Comparison of ENCODE assay signal across 29 cellular contexts in the genomic region with DNA sequence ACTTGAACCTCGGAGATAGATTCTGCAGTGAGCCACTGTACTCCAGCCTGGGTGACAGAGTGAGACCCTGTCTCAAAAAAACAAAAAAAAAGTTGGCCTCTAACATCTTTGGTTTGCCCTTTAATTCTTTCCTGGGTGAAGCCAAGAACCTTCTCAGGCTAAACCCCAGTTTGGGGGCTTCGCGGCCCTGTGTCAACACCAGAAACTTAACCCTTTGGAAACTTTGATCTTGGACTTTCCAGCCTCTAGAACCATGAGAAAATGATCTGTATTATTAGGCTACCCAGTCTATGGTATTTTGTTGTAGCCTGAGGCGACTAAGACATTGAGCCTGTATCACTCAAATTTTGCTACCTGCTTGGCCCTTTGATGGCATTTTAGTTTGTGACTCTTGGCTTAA.
DNase-seq lines count a peak whose midpoint lies in the region; ATAC-seq, FAIRE-seq and TF ChIP-seq lines count a peak whose summit lies in the region.
"Had no signal": no experiment of that assay in that cellular context is flagged by ENCODE, and none has a peak within 500 bp of the region (broad histone marks: within the 10 kb centered on the region; RNA-seq: fewer than 3 reads in every experiment).

No MANE protein-coding gene starts in this region.

- no peak for FAIRE-seq in HepG2 (lab: Jason Lieb, UNC)
- FAIRE-seq: A204.1, A549, D721Med had no signal

- in situ Hi-C loops in HepG2 (cut with HindIII; ENCODE audit: extremely low pct_ligation_motif_present, low pct_unique_long_range_greater_than_20kb): no loop called here

- H3K27ac ChIP-seq in HepG2 (ENCODE audit: extremely low read length, insufficient read depth, low read length) (no peak overlapping the region), right lobe of liver (no peak overlapping the region)
- H3K27ac ChIP-seq: 22Rv1; A549; BLaER1; BLaER1 treated with 17β-estradiol and CSF1 and Interleukin-3, amounts not matched to agents 10 nM and 100 nM; C4-2B had no signal

- H3K9me3 ChIP-seq in HepG2 (ENCODE audit: low read length): no peaks in the 10 kb centered on the region
- no peaks in the 10 kb centered on the region for H3K9me3 ChIP-seq in right lobe of liver
- H3K9me3 ChIP-seq: A549; BE2C; BLaER1; BLaER1 treated with 17β-estradiol and CSF1 and Interleukin-3, amounts not matched to agents 10 nM and 100 nM; Caco-2 had no signal

- H3K36me3 ChIP-seq in HepG2 (replicated peaks in 1 of 2; ENCODE audit: control insufficient read depth in 1 of 2, insufficient read depth in 2 of 2, low read length in 2 of 2) (no peaks in the 10 kb centered on the region), right lobe of liver (no peaks in the 10 kb centered on the region)
- H3K36me3 ChIP-seq: BE2C; BLaER1; BLaER1 treated with 17β-estradiol and CSF1 and Interleukin-3, amounts not matched to agents 10 nM and 100 nM had no signal

- no peak overlapping the region for H3K4me3 ChIP-seq in HepG2 (replicated peaks in 1 of 3; ENCODE audit: insufficient read depth in 1 of 3, low read depth in 2 of 3, low read length in 3 of 3)
- H3K4me3 ChIP-seq in right lobe of liver: no peak overlapping the region
- H3K4me3 ChIP-seq: A549; BLaER1; BLaER1 treated with 17β-estradiol and CSF1 and Interleukin-3, amounts not matched to agents 10 nM and 100 nM had no signal

- H3K27me3 ChIP-seq in HepG2 (ENCODE audit: control insufficient read depth in 1 of 2, insufficient read depth in 2 of 2, low read length in 2 of 2): no peaks in the 10 kb centered on the region; a peak in 1 of 5 replicates
- no peaks in the 10 kb centered on the region for H3K27me3 ChIP-seq in right lobe of liver
- H3K27me3 ChIP-seq: BE2C; BLaER1; BLaER1 treated with 17β-estradiol and CSF1 and Interleukin-3, amounts not matched to agents 10 nM and 100 nM had no signal

- intact Hi-C loops in HepG2 (cut with micrococcal nuclease; ENCODE audit: unreplicated experiment): no loop called here
- intact Hi-C loops in right lobe of liver (cut with DNase I): no loop called here

- BruUV-seq in HepG2 (replicated peaks; lab: Mats Ljungman, UMichigan): no TSS peak

- POLR2A ChIA-PET in HepG2 (lab: Yijun Ruan, JAX): no interaction called here

- no peak for DNase-seq in HepG2 (ENCODE audit: low spot score)
- no peak for DNase-seq in right lobe of liver
- DNase-seq: 8988T; ACHN; AML-193; BE2C; C1 segment of cervical spinal cord; Caco-2; Calu3; CD4-positive, alpha-beta memory T cell; CD4-positive, alpha-beta T cell; CD4-positive, CD25-positive, alpha-beta regulatory T cell; CD8-positive, alpha-beta memory T cell; CD8-positive, alpha-beta T cell; COR-L47; DMS 273 treated with DMSO at 0.1 percent for 48 hours; DMS153; DMS53; DMS79; DMS79 treated with DMSO at 0.1 percent for 48 hours; DND-41; EL had no signal

- TF ChIP-seq POLR2A in HepG2 (IDR thresholded peaks at IDR 0.05; ENCODE audit: insufficient read depth in 1 of 2, low read depth in 2 of 2, low read length in 2 of 2) (no peak), right lobe of liver (IDR thresholded peaks at IDR 0.05) (no peak)

- H3K4me1 ChIP-seq in HepG2 (ENCODE audit: insufficient read depth, low read length) (peaks cover 16% of the 10 kb centered on the region), right lobe of liver (no peaks in the 10 kb centered on the region)
- H3K4me1 ChIP-seq: BE2C, Caco-2 had no signal

- CTCF ChIA-PET in HepG2 (lab: Yijun Ruan, JAX; ENCODE audit: low intra/inter-chr PET ratio, low total read pairs): no interaction called here

- peaks cover 8% of the 10 kb centered on the region for H3K79me2 ChIP-seq in HepG2 (ENCODE audit: insufficient read depth, low read length)

- H3K9ac ChIP-seq in HepG2 (ENCODE audit: insufficient read depth, low read depth, low read length): no peak overlapping the region
- H3K9ac ChIP-seq: BLaER1; BLaER1 treated with 17β-estradiol and CSF1 and Interleukin-3, amounts not matched to agents 10 nM and 100 nM had no signal

- no peak overlapping the region for H2AFZ ChIP-seq in HepG2 (ENCODE audit: low read length)

- H4K20me1 ChIP-seq in HepG2 (ENCODE audit: insufficient read depth, low read length): no peaks in the 10 kb centered on the region
- H4K20me1 ChIP-seq: BLaER1 had no signal

- TF ChIP-seq EP300 in HepG2 (IDR thresholded peaks at IDR 0.05; ENCODE audit: low read depth in 2 of 2, low read length in 2 of 2): no peak
- TF ChIP-seq EP300 in HepG2 (CRISPR knock-in tag; IDR thresholded peaks at IDR 0.05; ENCODE audit: borderline replicate concordance): no peak

- no peak overlapping the region for H3K4me2 ChIP-seq in HepG2 (ENCODE audit: low read depth, low read length)
- H3K4me2 ChIP-seq: A549; BLaER1; BLaER1 treated with 17β-estradiol and CSF1 and Interleukin-3, amounts not matched to agents 10 nM and 100 nM had no signal

- no peak for TF ChIP-seq RAD21 in HepG2 (CRISPR knock-in tag; IDR thresholded peaks at IDR 0.05)

- ATAC-seq in HepG2 (no peak), right lobe of liver (no peak)
- ATAC-seq: A549; CD8-positive, alpha-beta T cell had no signal

- no peak for TF ChIP-seq CTCF in HepG2 (CRISPR knock-in tag; IDR thresholded peaks at IDR 0.05)
- no peak for TF ChIP-seq CTCF in right lobe of liver (IDR thresholded peaks at IDR 0.05)

- 43% methylated on average over 4 of the region's 4 CpGs for WGBS in HepG2 (ENCODE audit: low lambda C conversion rate)
- 93% methylated on average over 4 of the region's 4 CpGs for WGBS in right lobe of liver (ENCODE audit: insufficient coverage, low coverage, low lambda C conversion rate, missing lambda C conversion rate)

TF ChIP-seq in HepG2, 621 proteins besides CTCF, POLR2A, EP300 and RAD21:
- TF ChIP-seq ZNF564 (CRISPR knock-in tag; IDR thresholded peaks at IDR 0.05) (peak; percentile 64; the same call in 1 of the 2 replicates), ZMYM3 (CRISPR knock-in tag; IDR thresholded peaks at IDR 0.05) (no peak), ZNF652 (CRISPR knock-in tag; IDR thresholded peaks at IDR 0.05; ENCODE audit: borderline replicate concordance, low read depth) (peak; percentile 51; the same call in 1 of the 2 replicates)
